19 cellular contexts compared by ENCODE assay signal in the genomic region with DNA sequence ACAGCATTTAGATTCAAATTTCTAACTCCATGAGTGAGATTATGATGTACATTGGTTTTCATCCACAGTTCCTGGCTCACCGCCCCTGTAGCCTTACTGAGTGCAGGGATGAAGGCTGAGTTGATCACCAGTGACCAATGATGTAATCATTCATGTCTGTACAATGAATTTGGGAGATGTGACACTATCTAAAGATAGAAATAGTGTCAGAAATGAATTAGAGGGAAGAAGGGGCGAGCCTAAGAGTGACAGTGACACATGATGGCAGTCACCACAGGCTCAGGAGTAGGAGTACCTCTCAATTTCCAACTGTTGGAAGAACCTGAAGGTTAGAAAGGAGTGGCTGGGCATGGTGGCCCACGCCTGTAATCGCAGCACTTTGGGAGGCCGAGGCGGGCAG. TPM values are rescaled to one million over a fixed set of nuclear protein-coding genes. Genes with fewer than 3 reads are reported as not detected.
A peak's percentile ranks its signal among the peaks of the same experiment; 100 is the strongest.
DNase-seq lines count a peak whose midpoint lies in the region; ATAC-seq and TF ChIP-seq lines count a peak whose summit lies in the region.
"Had no signal": no experiment of that assay in that cellular context is flagged by ENCODE, and none has a peak within 500 bp of the region (broad histone marks: within the 10 kb centered on the region; RNA-seq: fewer than 3 reads in every experiment).

No MANE protein-coding gene starts in this region.

- DNase-seq in activated T-cell treated with anti-CD3 and anti-CD28 coated beads, Interleukin-2, amount 50 U/mL, for 72 hours, result no peak
- no peak for DNase-seq in activated T-cell treated with anti-CD3 and anti-CD28 coated beads, Interleukin-2, amount 50 U/mL, for 48 hours
- no peak for DNase-seq in activated T-helper 2 cell treated with anti-CD3 and anti-CD28 coated beads, Interferon-gamma antibody, Interleukin-2, Interleukin-4, amounts not matched to agents 10 μg/mL and 5 μg/mL and 100 μg/mL, durations not matched to agents 14 hours and 24 hours and 36 hours (ENCODE audit: low spot score)
- DNase-seq in neuronal stem cell (ENCODE audit: low spot score) (no peak), hypothalamus (lab: John Stamatoyannopoulos, UW) (no peak)
- DNase-seq: 8988T, DMS53, EL, KBM-7, MV-4-11, NCI-H1694 treated with DMSO at 0.1 percent for 48 hours, NCI-H2227 treated with DMSO at 0.1 percent for 48 hours, NCI-H524, PC-3, SIG-M5 had no signal

- H3K4me1 ChIP-seq in neuronal stem cell (ENCODE audit: control insufficient read depth in 2 of 2, insufficient read depth in 1 of 2, low read depth in 1 of 2, low read length in 2 of 2), result peaks cover 3 to 7% of the 10 kb centered on the region in 2 donors

- H3K36me3 Mint-ChIP-seq in activated T-cell treated with anti-CD3 and anti-CD28 coated beads, Interleukin-2, amount 50 U/mL, for 72 hours (ENCODE audit: insufficient read depth in 2 of 2), result peaks cover 19 to 22% of the 10 kb centered on the region in 2 donors
- peaks cover 3% of the 10 kb centered on the region for H3K36me3 Mint-ChIP-seq in IgD-negative memory B cell
- peaks cover 54% of the 10 kb centered on the region for H3K36me3 Mint-ChIP-seq in activated T-helper 2 cell treated with anti-CD3 and anti-CD28 coated beads, Interferon-gamma antibody, Interleukin-2, Interleukin-4, amounts not matched to agents 10 μg/mL and 5 μg/mL and 100 μg/mL, durations not matched to agents 14 hours and 24 hours and 36 hours (ENCODE audit: low read depth)
- peaks cover 18% of the 10 kb centered on the region for H3K36me3 Mint-ChIP-seq in nephron (ENCODE audit: low read depth)

- no peak overlapping the region for H3K27ac ChIP-seq in neuronal stem cell (replicated peaks; ENCODE audit: low read length)
- H3K27ac ChIP-seq: RWPE1 had no signal

- H3K27me3 Mint-ChIP-seq in activated T-cell treated with anti-CD3 and anti-CD28 coated beads, Interleukin-2, amount 50 U/mL, for 72 hours (ENCODE audit: low read depth), result no peaks in the 10 kb centered on the region
- no peaks in the 10 kb centered on the region for H3K27me3 Mint-ChIP-seq in IgD-negative memory B cell
- H3K27me3 Mint-ChIP-seq in activated T-helper 2 cell treated with anti-CD3 and anti-CD28 coated beads, Interferon-gamma antibody, Interleukin-2, Interleukin-4, amounts not matched to agents 10 μg/mL and 5 μg/mL and 100 μg/mL, durations not matched to agents 14 hours and 24 hours and 36 hours (ENCODE audit: low read depth), result no peaks in the 10 kb centered on the region
- H3K27me3 Mint-ChIP-seq in nephron (ENCODE audit: low read depth), result no peaks in the 10 kb centered on the region

- no peak overlapping the region for H2BK5ac ChIP-seq in neuronal stem cell (ENCODE audit: low read length)

- H3K23ac ChIP-seq in neuronal stem cell (ENCODE audit: low read depth, low read length, poor library complexity), result no peak overlapping the region

- no peak for TF ChIP-seq CTCF in nephron (IDR thresholded peaks at IDR 0.05; ENCODE audit: unreplicated experiment in 3 of 3)

- intact Hi-C loops in activated T-helper 2 cell treated with anti-CD3 and anti-CD28 coated beads, Interferon-gamma antibody, Interleukin-2, Interleukin-4, amounts not matched to agents 10 μg/mL and 5 μg/mL and 100 μg/mL, durations not matched to agents 14 hours and 24 hours and 36 hours (cut with micrococcal nuclease), result no loop called here

- H2AK5ac ChIP-seq in neuronal stem cell (ENCODE audit: low read depth, low read length), result no peak overlapping the region

- H2BK120ac ChIP-seq in neuronal stem cell (ENCODE audit: low read depth, low read length), result no peak overlapping the region

- no peak overlapping the region for H3K9ac ChIP-seq in neuronal stem cell (ENCODE audit: low read depth, low read length, poor library complexity)

- H3K4me3 Mint-ChIP-seq in activated T-cell treated with anti-CD3 and anti-CD28 coated beads, Interleukin-2, amount 50 U/mL, for 72 hours, result peak overlapping the region; percentile 43 to 47
- H3K4me3 Mint-ChIP-seq in IgD-negative memory B cell (peak overlapping the region in 2 of 4 donors; percentile 53 to 99), nephron (peak overlapping the region; percentile 32 to 64 (median 44))
- H3K4me3 Mint-ChIP-seq in activated T-helper 2 cell treated with anti-CD3 and anti-CD28 coated beads, Interferon-gamma antibody, Interleukin-2, Interleukin-4, amounts not matched to agents 10 μg/mL and 5 μg/mL and 100 μg/mL, durations not matched to agents 14 hours and 24 hours and 36 hours (ENCODE audit: low read depth), result peak overlapping the region; percentile 20

- no peak for ATAC-seq in activated T-cell treated with anti-CD3 and anti-CD28 coated beads, Interleukin-2, amount 50 U/mL, for 72 hours (replicated peaks in 1 of 2)
- ATAC-seq in GM21723 (IDR thresholded peaks at IDR 0.05; ENCODE audit: unreplicated experiment), result no peak
- ATAC-seq: PC-3 had no signal

- no peak overlapping the region for H3K4me3 ChIP-seq in neuronal stem cell (ENCODE audit: low read length in 2 of 2)

- H3K18ac ChIP-seq in neuronal stem cell (ENCODE audit: low read length), result no peak overlapping the region

- H3K14ac ChIP-seq in neuronal stem cell (ENCODE audit: low read length), result no peak overlapping the region

- H2BK12ac ChIP-seq in neuronal stem cell (ENCODE audit: low read length), result no peak overlapping the region

- no peak overlapping the region for H2BK15ac ChIP-seq in neuronal stem cell (ENCODE audit: low read length)

- H3K9me3 Mint-ChIP-seq in activated T-cell treated with anti-CD3 and anti-CD28 coated beads, Interleukin-2, amount 50 U/mL, for 72 hours, result no peaks in the 10 kb centered on the region
- H3K9me3 Mint-ChIP-seq in IgD-negative memory B cell (peaks cover 0 to 2% (median 0%) of the 10 kb centered on the region in 3 donors), nephron (no peaks in the 10 kb centered on the region)
- H3K9me3 Mint-ChIP-seq in activated T-helper 2 cell treated with anti-CD3 and anti-CD28 coated beads, Interferon-gamma antibody, Interleukin-2, Interleukin-4, amounts not matched to agents 10 μg/mL and 5 μg/mL and 100 μg/mL, durations not matched to agents 14 hours and 24 hours and 36 hours, result no peaks in the 10 kb centered on the region

- no peaks in the 10 kb centered on the region for H3K27me3 ChIP-seq in neuronal stem cell (ENCODE audit: control insufficient read depth in 3 of 3, insufficient read depth in 3 of 3, low read depth in 1 of 3, low read length in 3 of 3)

- no peak overlapping the region for H3K4ac ChIP-seq in neuronal stem cell (ENCODE audit: low read length)

- peaks cover 6% of the 10 kb centered on the region for H3K79me1 ChIP-seq in neuronal stem cell (ENCODE audit: low read depth, low read length)

- no peak overlapping the region for H3K4me2 ChIP-seq in neuronal stem cell (ENCODE audit: insufficient read depth, low read length, poor library complexity, severe bottlenecking)

- H4K91ac ChIP-seq in neuronal stem cell (ENCODE audit: low read depth, low read length, poor library complexity), result no peak overlapping the region

- no peak overlapping the region for H4K8ac ChIP-seq in neuronal stem cell (ENCODE audit: low read depth, low read length)

- peaks cover 56% of the 10 kb centered on the region for H3K4me1 Mint-ChIP-seq in activated T-cell treated with anti-CD3 and anti-CD28 coated beads, Interleukin-2, amount 50 U/mL, for 72 hours (ENCODE audit: low read depth)
- H3K4me1 Mint-ChIP-seq in IgD-negative memory B cell (peaks cover 35 to 55% (median 35%) of the 10 kb centered on the region in 3 donors), nephron (peaks cover 36% of the 10 kb centered on the region)
- H3K4me1 Mint-ChIP-seq in activated T-helper 2 cell treated with anti-CD3 and anti-CD28 coated beads, Interferon-gamma antibody, Interleukin-2, Interleukin-4, amounts not matched to agents 10 μg/mL and 5 μg/mL and 100 μg/mL, durations not matched to agents 14 hours and 24 hours and 36 hours (ENCODE audit: low read depth), result peaks cover 43% of the 10 kb centered on the region

- H3K9me3 ChIP-seq in neuronal stem cell (replicated peaks in 1 of 2; ENCODE audit: control insufficient read depth in 2 of 2, insufficient read depth in 1 of 2, low read depth in 1 of 2, low read length in 2 of 2), result no peaks in the 10 kb centered on the region

- WGBS in neuronal stem cell (ENCODE audit: extremely low coverage in 2 of 2, insufficient read length in 2 of 2, insufficient replicate concordance in 1 of 2), 2 donors, result no CpG with 5 or more reads among the region's 6 CpGs

- H2AFZ ChIP-seq in neuronal stem cell (ENCODE audit: low read length), result no peak overlapping the region

- H3K27ac Mint-ChIP-seq in activated T-cell treated with anti-CD3 and anti-CD28 coated beads, Interleukin-2, amount 50 U/mL, for 72 hours, result peak overlapping the region; percentile 61
- H3K27ac Mint-ChIP-seq in IgD-negative memory B cell (peak overlapping the region in 2 of 3 donors; percentile 61 to 67), nephron (no peak overlapping the region)
- H3K27ac Mint-ChIP-seq in activated T-helper 2 cell treated with anti-CD3 and anti-CD28 coated beads, Interferon-gamma antibody, Interleukin-2, Interleukin-4, amounts not matched to agents 10 μg/mL and 5 μg/mL and 100 μg/mL, durations not matched to agents 14 hours and 24 hours and 36 hours, result no peak overlapping the region

- H3K36me3 ChIP-seq in neuronal stem cell (replicated peaks in 1 of 2; ENCODE audit: control insufficient read depth in 2 of 2, insufficient read depth in 2 of 2, low read length in 2 of 2), result peaks cover 2 to 38% of the 10 kb centered on the region in 2 donors

RNA-seq across cellular contexts. Expression of a gene that starts 3.2 kb away (rescaled TPM):
- 10 to 100 TPM; 23.1 to 28.3 TPM for total RNA-seq in activated T-cell treated with anti-CD3 and anti-CD28 coated beads, Interleukin-2, amount 50 U/mL, for 72 hours
- polyA plus RNA-seq in IgD-negative memory B cell, result 11.6 TPM
- 17.8 and 18.3 TPM in 2 replicates for total RNA-seq in activated T-helper 2 cell treated with anti-CD3 and anti-CD28 coated beads, Interferon-gamma antibody, Interleukin-2, Interleukin-4, amounts not matched to agents 10 μg/mL and 5 μg/mL and 100 μg/mL, durations not matched to agents 14 hours and 24 hours and 36 hours
- polyA plus RNA-seq in neuronal stem cell (2013, experiment 1 of 2), result 9.4 TPM
- polyA plus RNA-seq in neuronal stem cell (2013, experiment 2 of 2), result 8.7 TPM

RNA-seq across cellular contexts. Expression of a gene that starts 3.2 kb away (rescaled TPM):
- 100 to 1,000 TPM in 1 of 2 donors, 10 to 100 TPM in 1; 82.0 to 113 TPM for total RNA-seq in activated T-cell treated with anti-CD3 and anti-CD28 coated beads, Interleukin-2, amount 50 U/mL, for 72 hours
- polyA plus RNA-seq in IgD-negative memory B cell, result 2.5 TPM
- total RNA-seq in activated T-helper 2 cell treated with anti-CD3 and anti-CD28 coated beads, Interferon-gamma antibody, Interleukin-2, Interleukin-4, amounts not matched to agents 10 μg/mL and 5 μg/mL and 100 μg/mL, durations not matched to agents 14 hours and 24 hours and 36 hours, result 41.5 and 43.0 TPM in 2 replicates
- 52.8 TPM for polyA plus RNA-seq in neuronal stem cell (2013, experiment 1 of 2)
- polyA plus RNA-seq in neuronal stem cell (2013, experiment 2 of 2), result 53.9 TPM

Comparison
In these comparisons a context has a peak if more than half of its experiments do, and no peak if none do; other contexts are left out.
1. H3K27ac Mint-ChIP-seq: peak in activated T-cell treated with anti-CD3 and anti-CD28 coated beads, Interleukin-2, amount 50 U/mL, for 72 hours (single experiment) and IgD-negative memory B cell (2 of 3); none in activated T-helper 2 cell treated with anti-CD3 and anti-CD28 coated beads, Interferon-gamma antibody, Interleukin-2, Interleukin-4, amounts not matched to agents 10 μg/mL and 5 μg/mL and 100 μg/mL, durations not matched to agents 14 hours and 24 hours and 36 hours (single experiment) and nephron (0 of 3).